In genomic region chr2:126777620-126777978, GRCh38 we compare ENCODE assay signal across 9 cellular contexts.
A peak's percentile ranks its signal among the peaks of the same experiment; 100 is the strongest.
DNase-seq lines count a peak whose midpoint lies in the region; ATAC-seq and TF ChIP-seq lines count a peak whose summit lies in the region.
"Had no signal": no experiment of that assay in that cellular context is flagged by ENCODE, and none has a peak within 500 bp of the region (broad histone marks: within the 10 kb centered on the region; RNA-seq: fewer than 3 reads in every experiment).

No MANE protein-coding gene starts in this region.

- peak overlapping the region in 5 of 8 donors; percentile 52 to 80 (median 56) for H3K4me3 ChIP-seq in spleen

- TF ChIP-seq POLR2A in spleen (IDR thresholded peaks at IDR 0.05) = no peak

- peak overlapping the region; percentile 87 for H3K27ac Mint-ChIP-seq in activated CD4-positive, alpha-beta T cell treated with anti-CD3 and anti-CD28 coated beads, Interleukin-2, amount 10 ng/mL, durations not matched to agents 7 days and 5 days
- H3K27ac Mint-ChIP-seq in activated naive CD8-positive, alpha-beta T cell treated with anti-CD3 and anti-CD28 coated beads for 36 hours = no peak overlapping the region

- ATAC-seq in HG02938 (IDR thresholded peaks at IDR 0.05; ENCODE audit: unreplicated experiment) (peak; percentile 18), omental fat pad (ENCODE audit: low FRiP score) (no peak)

- no peaks in the 10 kb centered on the region for H3K9me3 ChIP-seq in spleen

- WGBS in spleen, 5 donors = 24 to 35% (median 30%) methylated on average over 3 of the region's 3 CpGs

- no peaks in the 10 kb centered on the region for H3K36me3 Mint-ChIP-seq in activated CD4-positive, alpha-beta T cell treated with anti-CD3 and anti-CD28 coated beads, Interleukin-2, amount 10 ng/mL, durations not matched to agents 7 days and 5 days (ENCODE audit: low read depth)
- no peaks in the 10 kb centered on the region for H3K36me3 Mint-ChIP-seq in activated naive CD8-positive, alpha-beta T cell treated with anti-CD3 and anti-CD28 coated beads for 36 hours

- TF ChIP-seq CTCF in spleen (IDR thresholded peaks at IDR 0.05 in 8 of 11, conservative IDR thresholded peaks at IDR 0.05 in 3 of 11) (peak in 2 of 11 experiments; percentile 3 to 11), omental fat pad (IDR thresholded peaks at IDR 0.05) (no peak)

- CTCF ChIA-PET in activated CD4-positive, alpha-beta T cell treated with anti-CD3 and anti-CD28 coated beads, Interleukin-2, amount 10 ng/mL, durations not matched to agents 7 days and 5 days (lab: Charles Lee) = interaction anchor here (0.7 to 3.3 kb wide), 4 partner anchors 249 to 532 kb away, joined by 3 to 31 read pairs (median 4); no protein-coding TSS in a partner anchor

- H3K4me1 Mint-ChIP-seq in activated CD4-positive, alpha-beta T cell treated with anti-CD3 and anti-CD28 coated beads, Interleukin-2, amount 10 ng/mL, durations not matched to agents 7 days and 5 days = peaks cover 19% of the 10 kb centered on the region
- H3K4me1 Mint-ChIP-seq in activated naive CD8-positive, alpha-beta T cell treated with anti-CD3 and anti-CD28 coated beads for 36 hours = peaks cover 9% of the 10 kb centered on the region

- H3K36me3 ChIP-seq in spleen = no peaks in the 10 kb centered on the region

- POLR2A ChIA-PET in activated CD4-positive, alpha-beta T cell treated with anti-CD3 and anti-CD28 coated beads, Interleukin-2, amount 10 ng/mL, durations not matched to agents 7 days and 5 days (lab: Charles Lee) = no interaction called here

- peak overlapping the region; percentile 85 for H3K4me3 Mint-ChIP-seq in activated CD4-positive, alpha-beta T cell treated with anti-CD3 and anti-CD28 coated beads, Interleukin-2, amount 10 ng/mL, durations not matched to agents 7 days and 5 days
- H3K4me3 Mint-ChIP-seq in activated naive CD8-positive, alpha-beta T cell treated with anti-CD3 and anti-CD28 coated beads for 36 hours = peak overlapping the region; percentile 91

- H3K27me3 ChIP-seq in spleen (replicated peaks in 1 of 7) = peaks cover 0 to 35% (median 0%) of the 10 kb centered on the region in 7 donors

- H3K27ac ChIP-seq in spleen = peak overlapping the region in 2 of 8 donors; percentile 68 to 80
- H3K27ac ChIP-seq: epithelial cell of prostate had no signal

- H3K27me3 Mint-ChIP-seq in activated CD4-positive, alpha-beta T cell treated with anti-CD3 and anti-CD28 coated beads, Interleukin-2, amount 10 ng/mL, durations not matched to agents 7 days and 5 days = peaks cover 9% of the 10 kb centered on the region
- no peaks in the 10 kb centered on the region for H3K27me3 Mint-ChIP-seq in activated naive CD8-positive, alpha-beta T cell treated with anti-CD3 and anti-CD28 coated beads for 36 hours

- intact Hi-C loops in spleen (cut with DNase I; ENCODE audit: low total_unique reads) = loop anchor here (2.0 to 10.0 kb wide), 2 partner anchors 249 to 1033 kb away; no protein-coding TSS in a partner anchor

- no peak for DNase-seq in activated CD4-positive, alpha-beta T cell treated with anti-CD3 and anti-CD28 coated beads, Interleukin-2, amount 10 ng/mL, durations not matched to agents 7 days and 5 days
- no peak for DNase-seq in activated CD4-positive, alpha-beta T cell treated with anti-CD3 and anti-CD28 coated beads, Interleukin-2, amount 50 U/mL, for 4 hours
- DNase-seq in activated naive CD8-positive, alpha-beta T cell treated with anti-CD3 and anti-CD28 coated beads for 36 hours = no peak
- DNase-seq in spleen = no peak
- no peak for DNase-seq in C1 segment of cervical spinal cord (lab: John Stamatoyannopoulos, UW)
- DNase-seq in NCI-H2107 treated with DMSO at 0.1 percent for 48 hours (lab: John Stamatoyannopoulos, UW; ENCODE audit: unreplicated experiment) = no peak
- DNase-seq in omental fat pad (ENCODE audit: low spot score) = no peak

- no peaks in the 10 kb centered on the region for H3K9me3 Mint-ChIP-seq in activated CD4-positive, alpha-beta T cell treated with anti-CD3 and anti-CD28 coated beads, Interleukin-2, amount 10 ng/mL, durations not matched to agents 7 days and 5 days
- no peaks in the 10 kb centered on the region for H3K9me3 Mint-ChIP-seq in activated naive CD8-positive, alpha-beta T cell treated with anti-CD3 and anti-CD28 coated beads for 36 hours

- peaks cover 0 to 20% (median 6%) of the 10 kb centered on the region in 6 donors for H3K4me1 ChIP-seq in spleen
